8 cellular contexts compared by ENCODE assay signal in genomic region chr20:16476032-16476431, GRCh38.
DNase-seq lines count a peak whose midpoint lies in the region; ATAC-seq, FAIRE-seq and TF ChIP-seq lines count a peak whose summit lies in the region.

No MANE protein-coding gene starts in this region.

- intact Hi-C loops in left cardiac atrium (cut with DNase I): loop anchor here in 1 of 2 donors (5.0 to 10.0 kb wide), 2 partner anchors 771 to 969 kb away; no protein-coding TSS in a partner anchor

- CTCF ChIA-PET in HEK293 (lab: Yijun Ruan, JAX): interaction anchor here (0.6 to 1.7 kb wide), 15 partner anchors 10 to 1316 kb away, joined by 3 to 11 read pairs (median 3); no protein-coding TSS in a partner anchor

- peaks cover 5% of the 10 kb centered on the region for H3K4me1 Mint-ChIP-seq in activated T-helper 17 cell treated with anti-CD3 and anti-CD28 coated beads, Interleukin-2, amount 50 U/mL, for 72 hours

- H3K27me3 Mint-ChIP-seq in activated T-helper 17 cell treated with anti-CD3 and anti-CD28 coated beads, Interleukin-2, amount 50 U/mL, for 72 hours: no peaks in the 10 kb centered on the region

- no peaks in the 10 kb centered on the region for H3K27me3 ChIP-seq in WERI-Rb-1 (ENCODE audit: insufficient read depth, low read depth, severe bottlenecking)
- no peaks in the 10 kb centered on the region for H3K27me3 ChIP-seq in small intestine (ENCODE audit: control insufficient read depth in 2 of 2, insufficient read depth in 2 of 2, low read length in 2 of 2)

- POLR2A ChIA-PET in HEK293 (lab: Yijun Ruan, JAX): no interaction called here

- peak; percentile 75 for FAIRE-seq in small intestine (lab: Jason Lieb, UNC)

- no peaks in the 10 kb centered on the region for H3K4me1 ChIP-seq in HEK293 (ENCODE audit: control insufficient read depth, insufficient read depth, low read length)
- H3K4me1 ChIP-seq in small intestine (ENCODE audit: control insufficient read depth in 2 of 2, insufficient read depth in 1 of 2, low read depth in 1 of 2, low read length in 1 of 2): no peaks in the 10 kb centered on the region

- peak; percentile 44 for DNase-seq in EL
- DNase-seq in NCI-H1694 (lab: John Stamatoyannopoulos, UW): peak; percentile 57
- DNase-seq in WERI-Rb-1: no peak
- DNase-seq in left cardiac atrium: no peak
- peak; percentile 68 for DNase-seq in small intestine
- no peak for DNase-seq in activated CD8-positive, alpha-beta memory T cell treated with anti-CD3 and anti-CD28 coated beads, Interleukin-2, amount 50 U/mL, for 4 hours

- no peak for TF ChIP-seq CTCF in HEK293 (tag by site-specific recombination; IDR thresholded peaks at IDR 0.05)
- TF ChIP-seq CTCF in WERI-Rb-1 (IDR thresholded peaks at IDR 0.05; ENCODE audit: low read depth, low read length): peak; percentile 27; the same call in 1 of the 2 replicates

- no peak overlapping the region for H3K27ac Mint-ChIP-seq in activated T-helper 17 cell treated with anti-CD3 and anti-CD28 coated beads, Interleukin-2, amount 50 U/mL, for 72 hours

- H3K36me3 Mint-ChIP-seq in activated T-helper 17 cell treated with anti-CD3 and anti-CD28 coated beads, Interleukin-2, amount 50 U/mL, for 72 hours (ENCODE audit: low read depth): peaks cover under 1% of the 10 kb centered on the region

- no peaks in the 10 kb centered on the region for H3K9me3 ChIP-seq in HEK293 (ENCODE audit: control insufficient read depth, insufficient read depth, low read depth, low read length)
- no peaks in the 10 kb centered on the region for H3K9me3 ChIP-seq in WERI-Rb-1 (ENCODE audit: severe bottlenecking)
- no peaks in the 10 kb centered on the region for H3K9me3 ChIP-seq in small intestine (ENCODE audit: control insufficient read depth, low read depth)

- H3K36me3 ChIP-seq in HEK293 (ENCODE audit: control insufficient read depth in 2 of 2, insufficient read depth in 1 of 2, low read length in 2 of 2) (peaks cover 0 to 6% of the 10 kb centered on the region in 2 experiments; a peak in 1 of 3 replicates), WERI-Rb-1 (no peaks in the 10 kb centered on the region), small intestine (ENCODE audit: control insufficient read depth in 2 of 2, insufficient read depth in 2 of 2, low read length in 2 of 2) (no peaks in the 10 kb centered on the region)

- no peak overlapping the region for H3K4me3 Mint-ChIP-seq in activated T-helper 17 cell treated with anti-CD3 and anti-CD28 coated beads, Interleukin-2, amount 50 U/mL, for 72 hours

- ATAC-seq in left cardiac atrium: peak; percentile 74 to 75
- ATAC-seq in activated T-helper 17 cell treated with anti-CD3 and anti-CD28 coated beads, Interleukin-2, amount 50 U/mL, for 72 hours (replicated peaks): no peak

- no peak overlapping the region for H3K27ac ChIP-seq in HEK293 (ENCODE audit: extremely low read depth, low read depth, low read length)
- no peak overlapping the region for H3K27ac ChIP-seq in WERI-Rb-1
- H3K27ac ChIP-seq in small intestine (ENCODE audit: low read depth in 1 of 2, low read length in 1 of 2): no peak overlapping the region

- H3K9me3 Mint-ChIP-seq in activated T-helper 17 cell treated with anti-CD3 and anti-CD28 coated beads, Interleukin-2, amount 50 U/mL, for 72 hours: no peaks in the 10 kb centered on the region

- H3K4me3 ChIP-seq in HEK293 (ENCODE audit: low read depth, low read length) (no peak overlapping the region), WERI-Rb-1 (ENCODE audit: low read depth, low read length) (no peak overlapping the region), small intestine (ENCODE audit: low read depth in 1 of 2, low read length in 2 of 2) (no peak overlapping the region)

- 5 to 13% (median 9%) methylated on average over 3 of the region's 3 CpGs for WGBS in small intestine, 3 donors

TF ChIP-seq in HEK293, 187 proteins besides CTCF, POLR2A, EP300 and RAD21:
- TF ChIP-seq ZNF274 (IDR thresholded peaks at IDR 0.05; ENCODE audit: low read length) (no peak), ZNF274 (tag by site-specific recombination; IDR thresholded peaks at IDR 0.05; ENCODE audit: borderline replicate concordance) (no peak), ZNF76 (tag by site-specific recombination; IDR thresholded peaks at IDR 0.05; ENCODE audit: borderline replicate concordance, low read depth) (no peak), ZNF654 (tag by site-specific recombination; IDR thresholded peaks at IDR 0.05; ENCODE audit: low read depth) (peak; percentile 62)

Comparison
In these comparisons a context has a peak if more than half of its experiments do, and no peak if none do; other contexts are left out.
1. DNase-seq: peak in EL (single experiment), NCI-H1694 (single experiment) and small intestine (single experiment); none in WERI-Rb-1 (single experiment), left cardiac atrium (single experiment) and activated CD8-positive, alpha-beta memory T cell treated with anti-CD3 and anti-CD28 coated beads, Interleukin-2, amount 50 U/mL, for 4 hours (single experiment).